Comparison of ENCODE assay signal across 11 cellular contexts in the genomic region with DNA sequence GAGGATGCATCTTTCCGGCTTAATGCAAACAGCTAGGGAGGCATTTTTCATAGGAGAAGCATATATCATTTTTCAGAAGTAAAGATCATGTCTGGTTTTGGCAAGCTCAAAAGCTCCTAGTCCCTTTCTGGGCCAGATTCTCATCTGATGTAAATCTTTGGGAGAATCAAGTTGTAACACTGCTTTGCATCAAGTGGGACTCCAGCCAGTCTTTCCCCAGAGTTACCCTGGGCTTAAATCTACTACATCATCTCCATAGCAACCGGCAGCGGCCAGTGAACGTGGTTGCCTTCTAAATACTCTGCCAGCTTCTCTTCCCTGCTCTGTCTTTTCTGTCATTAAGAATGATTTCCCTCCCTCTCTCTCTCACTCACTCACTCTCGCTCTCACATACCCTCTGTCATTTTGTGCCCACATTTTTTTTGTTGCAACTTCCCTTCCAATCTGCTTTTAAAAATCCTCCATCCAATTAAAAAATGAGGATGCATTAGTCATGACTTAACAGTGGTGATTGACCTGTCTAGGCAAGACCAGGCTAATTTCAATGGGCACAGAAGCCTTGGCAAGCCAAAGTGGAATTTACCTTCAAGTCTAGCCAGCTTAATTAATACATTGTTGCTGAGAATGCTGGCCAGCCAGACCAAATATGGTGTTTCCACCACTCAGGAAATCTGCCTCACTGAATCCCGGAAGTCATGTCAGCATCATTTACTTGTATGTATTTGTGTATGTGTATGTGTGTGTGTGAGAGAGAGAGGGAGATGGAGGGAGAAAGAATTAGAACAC.
A peak's percentile ranks its signal among the peaks of the same experiment; 100 is the strongest.
DNase-seq lines count a peak whose midpoint lies in the region; ATAC-seq and TF ChIP-seq lines count a peak whose summit lies in the region.
"Had no signal": no experiment of that assay in that cellular context is flagged by ENCODE, and none has a peak within 500 bp of the region (broad histone marks: within the 10 kb centered on the region; RNA-seq: fewer than 3 reads in every experiment).

No MANE protein-coding gene starts in this region.

- H3K4me1 ChIP-seq in DOHH2 (ENCODE audit: control insufficient read depth, low read length) (peaks cover 17% of the 10 kb centered on the region), heart left ventricle (no peaks in the 10 kb centered on the region)

- no peaks in the 10 kb centered on the region for H3K36me3 ChIP-seq in DOHH2 (ENCODE audit: control insufficient read depth, low read length)
- peaks cover 0 to 10% (median 0%) of the 10 kb centered on the region in 9 donors for H3K36me3 ChIP-seq in heart left ventricle
- H3K36me3 ChIP-seq: thoracic aorta had no signal

- H3F3A ChIP-seq in DOHH2 (ENCODE audit: control insufficient read depth, insufficient read depth) = no peaks in the 10 kb centered on the region

- peaks cover 73% of the 10 kb centered on the region for H3K4me1 Mint-ChIP-seq in nephron

- H3K27me3 ChIP-seq in DOHH2 (ENCODE audit: control insufficient read depth, low read length) (0 out of 2 replicates have a peak, but pooled peaks cover 3% of the 10 kb centered on the region), heart left ventricle (peaks cover 0 to 6% (median 0%) of the 10 kb centered on the region in 9 donors)

- peaks cover 16% of the 10 kb centered on the region for H3K36me3 Mint-ChIP-seq in nephron (ENCODE audit: low read depth)

- 73 to 81% (median 76%) methylated on average over 6 of the region's 6 CpGs for WGBS in heart left ventricle, 4 donors

- H3K79me2 ChIP-seq in DOHH2 (ENCODE audit: control insufficient read depth, low read length) = no peaks in the 10 kb centered on the region

- H3K9me3 ChIP-seq in DOHH2 (ENCODE audit: control insufficient read depth, insufficient read depth, low read length) (no peaks in the 10 kb centered on the region), heart left ventricle (no peaks in the 10 kb centered on the region)
- H3K9me3 ChIP-seq: thoracic aorta had no signal

- intact Hi-C loops in heart left ventricle (cut with DNase I) = loop anchor here in 4 of 10 donors (2.0 to 10.0 kb wide), 3 partner anchors 112 to 150 kb away; no protein-coding TSS in a partner anchor

- no peaks in the 10 kb centered on the region for H4K20me1 ChIP-seq in DOHH2 (ENCODE audit: control insufficient read depth, insufficient read depth, low read depth, low read length)

- TF ChIP-seq POLR2A in heart left ventricle (IDR thresholded peaks at IDR 0.05) = no peak

- H3K27ac Mint-ChIP-seq in nephron = peak overlapping the region; percentile 2 to 63 (median 59)
- H3K27ac Mint-ChIP-seq: dendritic cell treated with granulocyte-macrophage colony-stimulating factor and Interleukin-4, amounts not matched to agents 40 ng/mL and 50 ng/mL, for 4 days had no signal

- no peak overlapping the region for H3K4me3 Mint-ChIP-seq in nephron
- H3K4me3 Mint-ChIP-seq: dendritic cell treated with granulocyte-macrophage colony-stimulating factor and Interleukin-4, amounts not matched to agents 40 ng/mL and 50 ng/mL, for 4 days had no signal

- no peaks in the 10 kb centered on the region for H3K27me3 Mint-ChIP-seq in nephron (ENCODE audit: low read depth)

- no peaks in the 10 kb centered on the region for H3K9me3 Mint-ChIP-seq in nephron
- H3K9me3 Mint-ChIP-seq: dendritic cell treated with granulocyte-macrophage colony-stimulating factor and Interleukin-4, amounts not matched to agents 40 ng/mL and 50 ng/mL, for 4 days had no signal

- no peak overlapping the region for H3K4me3 ChIP-seq in DOHH2 (ENCODE audit: low read length)
- no peak overlapping the region for H3K4me3 ChIP-seq in cardiac fibroblast (replicated peaks in 1 of 2; ENCODE audit: low read depth in 2 of 2, low read length in 2 of 2)
- no peak overlapping the region for H3K4me3 ChIP-seq in heart left ventricle
- H3K4me3 ChIP-seq: thoracic aorta had no signal

- peak overlapping the region; percentile 19; the same call in 1 of the 2 replicates for H3K4me2 ChIP-seq in DOHH2 (ENCODE audit: low read length)

- TF ChIP-seq CTCF in DOHH2 (IDR thresholded peaks at IDR 0.05; ENCODE audit: low read depth, low read length, poor library complexity, severe bottlenecking) (no peak), cardiac fibroblast (IDR thresholded peaks at IDR 0.05; ENCODE audit: low read depth, low read length) (no peak), nephron (IDR thresholded peaks at IDR 0.05; ENCODE audit: unreplicated experiment in 3 of 3) (no peak), heart left ventricle (IDR thresholded peaks at IDR 0.05) (no peak)

- ATAC-seq in heart left ventricle (no peak), HG03045 (IDR thresholded peaks at IDR 0.05; ENCODE audit: unreplicated experiment) (no peak)

- H3K27ac ChIP-seq in DOHH2 (ENCODE audit: low read depth, low read length) (no peak overlapping the region), heart left ventricle (peak overlapping the region in 1 of 12 donors; percentile 85)
- H3K27ac ChIP-seq: thoracic aorta had no signal

- DNase-seq in NCI-H2081 (lab: John Stamatoyannopoulos, UW) (peak; percentile 43 to 81), cardiac fibroblast (ENCODE audit: low read depth in 2 of 2) (peak; percentile 18 to 29), heart left ventricle (no peak), MV-4-11 (lab: John Stamatoyannopoulos, UW) (no peak), AG20443 (ENCODE audit: low spot score) (no peak)
- DNase-seq: activated effector memory CD4-positive, alpha-beta T cell treated with anti-CD3 and anti-CD28 coated beads, Interleukin-2, amount 50 U/mL, for 16 hours had no signal

- no peaks in the 10 kb centered on the region for H3K9me2 ChIP-seq in DOHH2 (replicated peaks; ENCODE audit: control insufficient read depth, low read length)

Comparison
In these comparisons a context has a peak if more than half of its experiments do, and no peak if none do; other contexts are left out.
1. DNase-seq: peak in NCI-H2081 (2 of 2) and cardiac fibroblast (2 of 2); none in heart left ventricle (0 of 5), MV-4-11 (single experiment) and AG20443 (single experiment).